8 cellular contexts compared by ENCODE assay signal in the genomic region with DNA sequence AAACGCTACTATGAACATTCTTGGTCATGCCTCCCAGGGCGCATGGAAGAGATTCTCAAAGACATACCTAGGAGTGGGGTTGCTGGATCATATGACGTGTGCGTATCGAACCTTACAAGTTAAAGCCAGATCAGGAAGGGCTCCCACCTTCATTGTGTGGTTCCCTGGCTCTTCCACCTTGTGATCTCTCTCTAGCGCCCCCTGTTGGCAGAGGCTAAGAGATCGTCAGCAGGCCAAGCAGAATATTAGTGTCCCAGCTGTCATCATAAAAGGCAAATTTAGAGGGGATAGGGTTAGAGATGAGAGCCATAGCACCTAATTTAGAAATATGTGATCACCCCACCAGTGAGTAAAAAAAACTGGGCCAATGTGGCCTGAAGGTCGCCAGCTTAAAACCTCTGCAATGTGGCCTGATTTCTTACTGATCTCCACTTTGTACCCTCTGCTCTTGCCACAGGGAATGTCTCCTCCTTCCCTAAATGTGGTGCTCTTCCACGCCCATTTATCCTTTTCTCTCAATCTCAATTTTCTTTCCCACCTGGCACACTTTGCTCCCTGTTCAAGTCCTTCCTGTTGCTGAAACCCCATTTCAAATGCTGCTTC.
DNase-seq lines count a peak whose midpoint lies in the region; ATAC-seq, FAIRE-seq and TF ChIP-seq lines count a peak whose summit lies in the region.

No MANE protein-coding gene starts in this region.

- in situ Hi-C loops in HepG2 (cut with HindIII; ENCODE audit: extremely low pct_ligation_motif_present, low pct_unique_long_range_greater_than_20kb): loop anchor here (5.0 kb wide), 1 partner anchor 248 kb away; no protein-coding TSS in a partner anchor

- peak; percentile 19 for DNase-seq in NCI-H2227 (lab: John Stamatoyannopoulos, UW; ENCODE audit: unreplicated experiment)
- no peak for DNase-seq in NCI-H2227 treated with DMSO at 0.1 percent for 48 hours (lab: John Stamatoyannopoulos, UW)
- peak; percentile 35 for DNase-seq in NCI-H1092 (lab: John Stamatoyannopoulos, UW)
- peak; percentile 66 for DNase-seq in activated CD4-positive, CD25-positive, alpha-beta regulatory T cell treated with anti-CD3 and anti-CD28 coated beads, Interleukin-2, amount 50 U/mL, for 72 hours
- peak; percentile 7 for DNase-seq in cerebellum (ENCODE audit: low spot score)
- DNase-seq in HepG2 (ENCODE audit: low spot score): peak; percentile 57
- peak; percentile 24 for DNase-seq in stimulated activated CD8-positive, alpha-beta memory T cell treated with anti-CD3 and anti-CD28 coated beads, Interleukin-15, amount 100 ng/mL, for 1 hour (ENCODE audit: low read depth)

- H3K9ac ChIP-seq in HepG2 (ENCODE audit: insufficient read depth, low read depth, low read length): no peak overlapping the region

- POLR2A ChIA-PET in HepG2 (lab: Yijun Ruan, JAX): no interaction called here

- TF ChIP-seq POLR2A in HepG2 (IDR thresholded peaks at IDR 0.05; ENCODE audit: insufficient read depth in 1 of 2, low read depth in 2 of 2, low read length in 2 of 2): no peak

- intact Hi-C loops in HepG2 (cut with micrococcal nuclease; ENCODE audit: unreplicated experiment): loop anchor here (1.0 to 10.0 kb wide), 4 partner anchors 136 to 678 kb away; a partner anchor contains a TSS

- H3K4me3 ChIP-seq in HepG2 (replicated peaks in 1 of 3; ENCODE audit: insufficient read depth in 1 of 3, low read depth in 2 of 3, low read length in 3 of 3): no peak overlapping the region

- TF ChIP-seq CTCF in HepG2 (CRISPR knock-in tag; IDR thresholded peaks at IDR 0.05): peak; percentile 84

- H3K27me3 ChIP-seq in HepG2 (ENCODE audit: control insufficient read depth in 1 of 2, insufficient read depth in 2 of 2, low read length in 2 of 2): peaks cover 0 to 11% of the 10 kb centered on the region in 2 experiments; a peak in 2 of 5 replicates

- no peaks in the 10 kb centered on the region for H3K4me1 ChIP-seq in HepG2 (ENCODE audit: insufficient read depth, low read length)

- BruUV-seq in HepG2 (replicated peaks; lab: Mats Ljungman, UMichigan): no TSS peak

- no peaks in the 10 kb centered on the region for H4K20me1 ChIP-seq in HepG2 (ENCODE audit: insufficient read depth, low read length)

- no peaks in the 10 kb centered on the region for H3K36me3 ChIP-seq in HepG2 (replicated peaks in 1 of 2; ENCODE audit: control insufficient read depth in 1 of 2, insufficient read depth in 2 of 2, low read length in 2 of 2)

- H3K4me2 ChIP-seq in HepG2 (ENCODE audit: low read depth, low read length): no peak overlapping the region

- FAIRE-seq in HepG2 (lab: Jason Lieb, UNC): peak; percentile 75

- 14% methylated on average over 9 of the region's 9 CpGs for WGBS in HepG2 (ENCODE audit: low lambda C conversion rate)

- H3K27ac ChIP-seq in HepG2 (ENCODE audit: extremely low read length, insufficient read depth, low read length): no peak overlapping the region

- no peaks in the 10 kb centered on the region for H3K9me3 ChIP-seq in HepG2 (ENCODE audit: low read length)

- no peak overlapping the region for H2AFZ ChIP-seq in HepG2 (ENCODE audit: low read length)

- peak; percentile 22 for TF ChIP-seq RAD21 in HepG2 (CRISPR knock-in tag; IDR thresholded peaks at IDR 0.05)

- ATAC-seq in HepG2 (peak; percentile 86), GM19395 (IDR thresholded peaks at IDR 0.05; ENCODE audit: unreplicated experiment) (no peak)

- CTCF ChIA-PET in HepG2 (lab: Yijun Ruan, JAX; ENCODE audit: low intra/inter-chr PET ratio, low total read pairs): interaction anchor here (1.5 kb wide), 1 partner anchor 247 kb away, joined by 19 read pairs; no protein-coding TSS in a partner anchor

- TF ChIP-seq EP300 in HepG2 (IDR thresholded peaks at IDR 0.05; ENCODE audit: low read depth in 2 of 2, low read length in 2 of 2): no peak
- no peak for TF ChIP-seq EP300 in HepG2 (CRISPR knock-in tag; IDR thresholded peaks at IDR 0.05; ENCODE audit: borderline replicate concordance)

- H3K79me2 ChIP-seq in HepG2 (ENCODE audit: insufficient read depth, low read length): no peaks in the 10 kb centered on the region

TF ChIP-seq in HepG2, 621 proteins besides CTCF, POLR2A, EP300 and RAD21 (continues in another document):
- TF ChIP-seq CCAR2 (optimal IDR thresholded peaks at IDR 0.05; ENCODE audit: low read depth, low read length) (no peak), IKZF4 (CRISPR knock-in tag; IDR thresholded peaks at IDR 0.05; ENCODE audit: borderline replicate concordance, low read depth, not compliant biosample characterization) (no peak), HNF4A (CRISPR knock-in tag; IDR thresholded peaks at IDR 0.05) (no peak), SIN3A (IDR thresholded peaks at IDR 0.05; ENCODE audit: borderline replicate concordance, low read depth, low read length) (no peak), ZNF343 (CRISPR knock-in tag; IDR thresholded peaks at IDR 0.05) (no peak), ZNF768 (CRISPR knock-in tag; IDR thresholded peaks at IDR 0.05) (no peak), HNRNPK (IDR thresholded peaks at IDR 0.05; ENCODE audit: low read depth, low read length, poor library complexity, severe bottlenecking) (no peak), ZNF331 (CRISPR knock-in tag; IDR thresholded peaks at IDR 0.05) (0 out of 2 replicates have a peak, but pooled peaks have one; percentile 27), ZNF883 (CRISPR knock-in tag; IDR thresholded peaks at IDR 0.05; ENCODE audit: not compliant biosample characterization) (no peak), SMC3 (IDR thresholded peaks at IDR 0.05; ENCODE audit: low read length) (peak; percentile 76), PAF1 (CRISPR knock-in tag; IDR thresholded peaks at IDR 0.05) (no peak), POLR2AphosphoS5 (IDR thresholded peaks at IDR 0.05; ENCODE audit: low read depth, low read length) (no peak), IRF2 (CRISPR knock-in tag; IDR thresholded peaks at IDR 0.05) (0 out of 2 replicates have a peak, but pooled peaks have one; percentile 18), XRCC5 (optimal IDR thresholded peaks at IDR 0.05; ENCODE audit: low read length) (peak; percentile 81), CHCHD3 (CRISPR knock-in tag; IDR thresholded peaks at IDR 0.05) (no peak), KDM2A (CRISPR knock-in tag; IDR thresholded peaks at IDR 0.05; ENCODE audit: borderline replicate concordance, low read depth) (peak; percentile 42; the same call in 1 of the 2 replicates), AHR (CRISPR knock-in tag; IDR thresholded peaks at IDR 0.05) (no peak), STAG1 (CRISPR knock-in tag; IDR thresholded peaks at IDR 0.05) (peak; percentile 80), SMAD3 (CRISPR knock-in tag; IDR thresholded peaks at IDR 0.05) (peak; percentile 17; the same call in 1 of the 2 replicates)
- TF ChIP-seq, protein P1, sequence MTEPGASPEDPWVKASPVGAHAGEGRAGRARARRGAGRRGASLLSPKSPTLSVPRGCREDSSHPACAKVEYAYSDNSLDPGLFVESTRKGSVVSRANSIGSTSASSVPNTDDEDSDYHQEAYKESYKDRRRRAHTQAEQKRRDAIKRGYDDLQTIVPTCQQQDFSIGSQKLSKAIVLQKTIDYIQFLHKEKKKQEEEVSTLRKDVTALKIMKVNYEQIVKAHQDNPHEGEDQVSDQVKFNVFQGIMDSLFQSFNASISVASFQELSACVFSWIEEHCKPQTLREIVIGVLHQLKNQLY (CRISPR knock-in tag; IDR thresholded peaks at IDR 0.05): no peak
- TF ChIP-seq, protein P2, sequence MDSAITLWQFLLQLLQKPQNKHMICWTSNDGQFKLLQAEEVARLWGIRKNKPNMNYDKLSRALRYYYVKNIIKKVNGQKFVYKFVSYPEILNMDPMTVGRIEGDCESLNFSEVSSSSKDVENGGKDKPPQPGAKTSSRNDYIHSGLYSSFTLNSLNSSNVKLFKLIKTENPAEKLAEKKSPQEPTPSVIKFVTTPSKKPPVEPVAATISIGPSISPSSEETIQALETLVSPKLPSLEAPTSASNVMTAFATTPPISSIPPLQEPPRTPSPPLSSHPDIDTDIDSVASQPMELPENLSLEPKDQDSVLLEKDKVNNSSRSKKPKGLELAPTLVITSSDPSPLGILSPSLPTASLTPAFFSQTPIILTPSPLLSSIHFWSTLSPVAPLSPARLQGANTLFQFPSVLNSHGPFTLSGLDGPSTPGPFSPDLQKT (CRISPR knock-in tag; IDR thresholded peaks at IDR 0.05; ENCODE audit: borderline replicate concordance): no peak
- TF ChIP-seq, protein P3, sequence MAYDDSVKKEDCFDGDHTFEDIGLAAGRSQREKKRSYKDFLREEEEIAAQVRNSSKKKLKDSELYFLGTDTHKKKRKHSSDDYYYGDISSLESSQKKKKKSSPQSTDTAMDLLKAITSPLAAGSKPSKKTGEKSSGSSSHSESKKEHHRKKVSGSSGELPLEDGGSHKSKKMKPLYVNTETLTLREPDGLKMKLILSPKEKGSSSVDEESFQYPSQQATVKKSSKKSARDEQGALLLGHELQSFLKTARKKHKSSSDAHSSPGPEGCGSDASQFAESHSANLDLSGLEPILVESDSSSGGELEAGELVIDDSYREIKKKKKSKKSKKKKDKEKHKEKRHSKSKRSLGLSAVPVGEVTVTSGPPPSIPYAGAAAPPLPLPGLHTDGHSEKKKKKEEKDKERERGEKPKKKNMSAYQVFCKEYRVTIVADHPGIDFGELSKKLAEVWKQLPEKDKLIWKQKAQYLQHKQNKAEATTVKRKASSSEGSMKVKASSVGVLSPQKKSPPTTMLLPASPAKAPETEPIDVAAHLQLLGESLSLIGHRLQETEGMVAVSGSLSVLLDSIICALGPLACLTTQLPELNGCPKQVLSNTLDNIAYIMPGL (CRISPR knock-in tag; IDR thresholded peaks at IDR 0.05; ENCODE audit: borderline replicate concordance in 1 of 2, low read depth in 1 of 2): 0 out of 4 replicates have a peak, but pooled peaks of 1 of the 2 experiments have one; percentile 23
